Comparison of ENCODE assay signal across 8 cellular contexts in genomic region chr17:31548709-31549108, GRCh38.
DNase-seq lines count a peak whose midpoint lies in the region; ATAC-seq lines count a peak whose summit lies in the region.

No MANE protein-coding gene starts in this region.

- intact Hi-C loops in CD4-positive, alpha-beta memory T cell (cut with micrococcal nuclease) = loop anchor here (5.0 kb wide), 1 partner anchor 236 kb away; the partner anchor contains the start of gene EVI2B

- H3K27ac ChIP-seq in CD4-positive, alpha-beta memory T cell (ENCODE audit: low read depth, low read length) = peak overlapping the region; percentile 62

- peaks cover 10 to 32% (median 14%) of the 10 kb centered on the region in 4 donors for H3K4me1 Mint-ChIP-seq in CD4-positive, alpha-beta memory T cell
- peaks cover 8 to 11% of the 10 kb centered on the region in 2 donors for H3K4me1 Mint-ChIP-seq in effector memory CD8-positive, alpha-beta T cell (ENCODE audit: low read depth in 2 of 2)

- H3K9me3 ChIP-seq in CD4-positive, alpha-beta memory T cell (ENCODE audit: control insufficient read depth in 1 of 2, low read length in 2 of 2) = no peaks in the 10 kb centered on the region
- no peaks in the 10 kb centered on the region for H3K9me3 ChIP-seq in neuron (ENCODE audit: low read length)

- H2AFZ ChIP-seq in neuron (ENCODE audit: low read depth, low read length) = peak overlapping the region; percentile 96

- POLR2A ChIA-PET in CD4-positive, alpha-beta memory T cell (lab: Charles Lee; ENCODE audit: partially characterized antibody) = interaction anchor here (0.6 to 2.9 kb wide), 6 partner anchors 8 to 86 kb away, joined by 3 to 14 read pairs (median 7); no protein-coding TSS in a partner anchor

- no peaks in the 10 kb centered on the region for H3K36me3 ChIP-seq in CD4-positive, alpha-beta memory T cell (ENCODE audit: insufficient read depth, low read length)
- H3K36me3 ChIP-seq in neuron (ENCODE audit: insufficient read depth, low read length) = no peaks in the 10 kb centered on the region

- peaks cover 7% of the 10 kb centered on the region for H3K4me1 ChIP-seq in CD4-positive, alpha-beta memory T cell (ENCODE audit: insufficient read depth, low read length)
- H3K4me1 ChIP-seq in neuron (ENCODE audit: insufficient read depth, low read length) = peaks cover 6% of the 10 kb centered on the region

- peak overlapping the region; percentile 79 to 91 (median 85) for H3K27ac Mint-ChIP-seq in CD4-positive, alpha-beta memory T cell
- peak overlapping the region; percentile 61 to 82 for H3K27ac Mint-ChIP-seq in effector memory CD8-positive, alpha-beta T cell

- no peak for ATAC-seq in effector memory CD8-positive, alpha-beta T cell (replicated peaks)
- ATAC-seq in HG02884 (IDR thresholded peaks at IDR 0.05; ENCODE audit: unreplicated experiment) (no peak), GM19351 (IDR thresholded peaks at IDR 0.05; ENCODE audit: unreplicated experiment) (no peak)

- H3K36me3 Mint-ChIP-seq in CD4-positive, alpha-beta memory T cell = peaks cover 0 to 2% of the 10 kb centered on the region in 2 donors
- peaks cover 24% of the 10 kb centered on the region for H3K36me3 Mint-ChIP-seq in effector memory CD8-positive, alpha-beta T cell (ENCODE audit: insufficient read depth)

- H3K9me3 Mint-ChIP-seq in CD4-positive, alpha-beta memory T cell = no peaks in the 10 kb centered on the region
- H3K9me3 Mint-ChIP-seq in effector memory CD8-positive, alpha-beta T cell = no peaks in the 10 kb centered on the region

- CTCF ChIA-PET in CD4-positive, alpha-beta memory T cell (lab: Charles Lee; ENCODE audit: partially characterized antibody) = no interaction called here

- H3K4me3 Mint-ChIP-seq in CD4-positive, alpha-beta memory T cell = peak overlapping the region; percentile 83 to 91 (median 88)
- H3K4me3 Mint-ChIP-seq in effector memory CD8-positive, alpha-beta T cell = peak overlapping the region; percentile 79 to 84

- no peaks in the 10 kb centered on the region for H3K27me3 Mint-ChIP-seq in CD4-positive, alpha-beta memory T cell
- H3K27me3 Mint-ChIP-seq in effector memory CD8-positive, alpha-beta T cell = no peaks in the 10 kb centered on the region

- no peak overlapping the region for H3K4me3 ChIP-seq in CD4-positive, alpha-beta memory T cell (ENCODE audit: low read length in 2 of 2)
- H3K4me3 ChIP-seq in neuron (ENCODE audit: low read length) = peak overlapping the region; percentile 66

- no peaks in the 10 kb centered on the region for H3K27me3 ChIP-seq in CD4-positive, alpha-beta memory T cell (ENCODE audit: insufficient read depth, low read length)
- no peaks in the 10 kb centered on the region for H3K27me3 ChIP-seq in neuron (ENCODE audit: insufficient read depth, low read length)

- no peak for DNase-seq in CD4-positive, alpha-beta memory T cell
- DNase-seq in NCI-H2171 (lab: John Stamatoyannopoulos, UW) (peak; percentile 25), D341Med (ENCODE audit: low spot score) (no peak), SKM-1 treated with dmso at 0.1 percent for 144 hours (lab: John Stamatoyannopoulos, UW; ENCODE audit: unreplicated experiment) (no peak)
- no peak for DNase-seq in effector memory CD8-positive, alpha-beta T cell
